Comparison of ENCODE assay signal across 27 cellular contexts in the genomic region with DNA sequence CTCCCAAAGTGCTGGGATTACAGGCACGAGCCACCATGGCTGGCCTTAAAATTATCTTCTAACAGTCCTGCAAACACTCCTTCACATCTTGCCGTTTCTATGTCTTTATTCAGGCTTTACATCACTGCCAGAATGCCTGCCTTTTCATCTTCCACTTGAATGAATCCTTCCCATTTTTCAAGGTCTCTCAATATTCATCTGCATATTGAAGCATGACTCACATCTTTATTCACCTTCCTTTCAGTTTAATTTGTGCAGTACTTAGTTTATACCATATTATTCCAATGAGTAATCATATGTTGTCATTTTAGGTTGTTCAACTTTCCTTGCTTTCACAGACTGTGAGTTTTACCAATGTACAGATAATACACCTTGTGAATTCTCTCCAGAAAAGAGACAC.
"Had no signal": no experiment of that assay in that cellular context is flagged by ENCODE, and none has a peak within 500 bp of the region (broad histone marks: within the 10 kb centered on the region; RNA-seq: fewer than 3 reads in every experiment).

No MANE protein-coding gene starts in this region.

- ATAC-seq: gastrocnemius medialis; left cardiac atrium; lower lobe of right lung; natural killer cell treated with Interleukin-12 subunit alpha and Interleukin-12 subunit beta and Interleukin-15 and Interleukin-18, amount 100 ng/mL, for 72 hours; stimulated activated naive B cell treated with anti-CD40 and anti-IgM and Interleukin-4, amounts not matched to agents 10 μg/mL and 1 μg/mL and 100 μg/mL, for 72 hours; stimulated activated naive CD8-positive, alpha-beta T cell treated with anti-CD3 and anti-CD28 coated beads, Interleukin-15, amount 100 ng/mL, for 72 hours; upper lobe of right lung had no signal

- DNase-seq: cerebellar nuclear complex; colonic mucosa; dermis blood vessel endothelial cell; gastrocnemius medialis; glutamatergic neuron; immature natural killer cell; kidney; left cardiac atrium; left ventricle myocardium inferior; lower lobe of right lung; mesenchymal stem cell; midbrain; nucleus accumbens; retina; sigmoid colon; stimulated activated CD4-positive, alpha-beta T cell treated with anti-CD3 and anti-CD28 coated beads, Interleukin-2, amount 100 ng/mL, for 24 hours; stimulated activated CD4-positive, alpha-beta T cell treated with anti-CD3 and anti-CD28 coated beads, Interleukin-4, amount 100 ng/mL, for 4 hours; stimulated activated naive B cell treated with anti-CD40 and anti-IgM and Interleukin-4, amounts not matched to agents 10 μg/mL and 1 μg/mL and 100 μg/mL, for 72 hours; stimulated activated naive CD8-positive, alpha-beta T cell treated with anti-CD3 and anti-CD28 coated beads, Interleukin-15, amount 100 ng/mL, for 72 hours; testis; upper lobe of right lung had no signal

- H3K79me2 ChIP-seq: parathyroid adenoma had no signal

- H3K4me1 Mint-ChIP-seq: immature natural killer cell; stimulated activated naive B cell treated with anti-CD40 and anti-IgM and Interleukin-4, amounts not matched to agents 10 μg/mL and 1 μg/mL and 100 μg/mL, for 72 hours; stimulated activated naive CD8-positive, alpha-beta T cell treated with anti-CD3 and anti-CD28 coated beads, Interleukin-15, amount 100 ng/mL, for 72 hours had no signal

- H3K27ac Mint-ChIP-seq: immature natural killer cell; natural killer cell treated with Interleukin-12 subunit alpha and Interleukin-12 subunit beta and Interleukin-15 and Interleukin-18, amount 100 ng/mL, for 72 hours; neural progenitor cell; stimulated activated naive B cell treated with anti-CD40 and anti-IgM and Interleukin-4, amounts not matched to agents 10 μg/mL and 1 μg/mL and 100 μg/mL, for 72 hours; stimulated activated naive CD8-positive, alpha-beta T cell treated with anti-CD3 and anti-CD28 coated beads, Interleukin-15, amount 100 ng/mL, for 72 hours had no signal

- H3K36me3 Mint-ChIP-seq: neural progenitor cell; stimulated activated naive B cell treated with anti-CD40 and anti-IgM and Interleukin-4, amounts not matched to agents 10 μg/mL and 1 μg/mL and 100 μg/mL, for 72 hours had no signal

- H3K4me1 ChIP-seq: colonic mucosa, gastrocnemius medialis, left ventricle myocardium inferior, lower lobe of right lung, neural progenitor cell, parathyroid adenoma, prostate gland, sigmoid colon, testis, tibial nerve, upper lobe of right lung had no signal

- H3K27me3 ChIP-seq: colonic mucosa, gastrocnemius medialis, neural progenitor cell, sigmoid colon, testis, tibial nerve, upper lobe of right lung had no signal

- FAIRE-seq: kidney had no signal

- H3K9me3 ChIP-seq: colonic mucosa, gastrocnemius medialis, prostate gland, sigmoid colon, testis, upper lobe of right lung had no signal

- H2AFZ ChIP-seq: neural progenitor cell, parathyroid adenoma had no signal

- H3K4me3 Mint-ChIP-seq: immature natural killer cell; natural killer cell treated with Interleukin-12 subunit alpha and Interleukin-12 subunit beta and Interleukin-15 and Interleukin-18, amount 100 ng/mL, for 72 hours; neural progenitor cell; stimulated activated naive B cell treated with anti-CD40 and anti-IgM and Interleukin-4, amounts not matched to agents 10 μg/mL and 1 μg/mL and 100 μg/mL, for 72 hours; stimulated activated naive CD8-positive, alpha-beta T cell treated with anti-CD3 and anti-CD28 coated beads, Interleukin-15, amount 100 ng/mL, for 72 hours had no signal

- H3K4me3 ChIP-seq: colonic mucosa, gastrocnemius medialis, left ventricle myocardium inferior, lower lobe of right lung, neural progenitor cell, prostate gland, sigmoid colon, skin epidermis, testis, tibial nerve, upper lobe of right lung had no signal

- H3K27me3 Mint-ChIP-seq: natural killer cell treated with Interleukin-12 subunit alpha and Interleukin-12 subunit beta and Interleukin-15 and Interleukin-18, amount 100 ng/mL, for 72 hours; stimulated activated naive B cell treated with anti-CD40 and anti-IgM and Interleukin-4, amounts not matched to agents 10 μg/mL and 1 μg/mL and 100 μg/mL, for 72 hours; stimulated activated naive CD8-positive, alpha-beta T cell treated with anti-CD3 and anti-CD28 coated beads, Interleukin-15, amount 100 ng/mL, for 72 hours had no signal

- H3K4me2 ChIP-seq: neural progenitor cell had no signal

- H3K36me3 ChIP-seq: colonic mucosa, gastrocnemius medialis, left ventricle myocardium inferior, lower lobe of right lung, neural progenitor cell, prostate gland, sigmoid colon, tibial nerve, upper lobe of right lung had no signal

- H3K27ac ChIP-seq: colonic mucosa, gastrocnemius medialis, left ventricle myocardium inferior, lower lobe of right lung, neural progenitor cell, parathyroid adenoma, prostate gland, sigmoid colon, skin epidermis, testis, tibial nerve, upper lobe of right lung had no signal

- H3K9ac ChIP-seq: neural progenitor cell, parathyroid adenoma had no signal
